8 cellular contexts compared by ENCODE assay signal in genomic region chr17:1491406-1492248, GRCh38. TPM values are rescaled to one million over a fixed set of nuclear protein-coding genes. Genes with fewer than 3 reads are reported as not detected.
DNase-seq lines count a peak whose midpoint lies in the region; ATAC-seq and TF ChIP-seq lines count a peak whose summit lies in the region.

No MANE protein-coding gene starts in this region.

- H3K9me3 Mint-ChIP-seq in activated CD8-positive, alpha-beta T cell treated with anti-CD3 and anti-CD28 coated beads for 36 hours, result no peaks in the 10 kb centered on the region
- H3K9me3 Mint-ChIP-seq in naive thymus-derived CD8-positive, alpha-beta T cell, result no peaks in the 10 kb centered on the region

- POLR2A ChIA-PET in IMR-90 (lab: Charles Lee; ENCODE audit: unreplicated experiment), result no interaction called here
- POLR2A ChIA-PET in activated CD8-positive, alpha-beta T cell treated with anti-CD3 and anti-CD28 coated beads for 36 hours (lab: Charles Lee), result no interaction called here
- POLR2A ChIA-PET in naive thymus-derived CD8-positive, alpha-beta T cell (lab: Charles Lee), result interaction anchor here (0.8 to 0.9 kb wide), 2 partner anchors 14 to 25 kb away, joined by 3 read pairs; partner anchors contain the start of gene INPP5K

- H2AFZ ChIP-seq in IMR-90 (replicated peaks; ENCODE audit: low read length, poor library complexity), result peak overlapping the region; percentile 95

- WGBS in IMR-90 (ENCODE audit: extremely low coverage in 2 of 2, insufficient read length in 1 of 2), 2 experiments, result 7% methylated on average over 36 of the region's 99 CpGs; no CpG with 5 or more reads in 1 of the 2 experiments

- 0 out of 2 replicates have a peak, but pooled peaks cover 9% of the 10 kb centered on the region for H3K9me1 ChIP-seq in IMR-90 (ENCODE audit: insufficient read depth, low read length)

- peak overlapping the region; percentile 98 for H4K5ac ChIP-seq in IMR-90 (ENCODE audit: low read depth, low read length)

- H3K36me3 ChIP-seq in BLaER1 treated with 17β-estradiol and CSF1 and Interleukin-3, amounts not matched to agents 10 nM and 100 nM, result peaks cover 0 to 21% (median 13%) of the 10 kb centered on the region in 11 experiments; a peak in 11 of 22 replicates
- peaks cover 10% of the 10 kb centered on the region for H3K36me3 ChIP-seq in IMR-90 (ENCODE audit: control insufficient read depth, insufficient read depth, low read length)

- H3K14ac ChIP-seq in IMR-90 (replicated peaks; ENCODE audit: low read depth, low read length), result peak overlapping the region; percentile 77

- peak overlapping the region; percentile 68 to 85 (median 74) for H3K4me3 ChIP-seq in BLaER1 treated with 17β-estradiol and CSF1 and Interleukin-3, amounts not matched to agents 10 nM and 100 nM
- H3K4me3 ChIP-seq in IMR-90 (ENCODE audit: insufficient read depth, low read depth, low read length), result peak overlapping the region; percentile 99
- H3K4me3 ChIP-seq in fibroblast of mammary gland (ENCODE audit: control insufficient read depth, low read depth, low read length), result peak overlapping the region; percentile 73

- intact Hi-C loops in IMR-90 (cut with micrococcal nuclease), result loop anchor here (1.0 kb wide), 1 partner anchor 24 kb away; no protein-coding TSS in a partner anchor
- intact Hi-C loops in activated CD8-positive, alpha-beta T cell treated with anti-CD3 and anti-CD28 coated beads for 36 hours (cut with micrococcal nuclease), result no loop called here

- ATAC-seq in GM19023 (IDR thresholded peaks at IDR 0.05; ENCODE audit: unreplicated experiment) (peak; percentile 51), IMR-90 (ENCODE audit: low read depth) (peak; percentile 76), GM18858 (IDR thresholded peaks at IDR 0.05; ENCODE audit: unreplicated experiment) (no peak)
- peak; percentile 55 for ATAC-seq in activated CD8-positive, alpha-beta T cell treated with anti-CD3 and anti-CD28 coated beads for 36 hours
- ATAC-seq in naive thymus-derived CD8-positive, alpha-beta T cell, result peak; percentile 24 to 35

- peak overlapping the region; percentile 90 for H3K4ac ChIP-seq in IMR-90 (ENCODE audit: low read depth, low read length)

- H4K8ac ChIP-seq in IMR-90 (ENCODE audit: low read depth in 2 of 2, low read length in 2 of 2), result peak overlapping the region; percentile 93 to 95

- no TSS peak for BruUV-seq in IMR-90 (replicated peaks; lab: Mats Ljungman, UMichigan)

- H3K27me3 ChIP-seq in BLaER1 treated with 17β-estradiol and CSF1 and Interleukin-3, amounts not matched to agents 10 nM and 100 nM, result peaks cover 0 to 19% (median 11%) of the 10 kb centered on the region in 11 experiments; a peak in 13 of 22 replicates
- H3K27me3 ChIP-seq in IMR-90 (ENCODE audit: control insufficient read depth, insufficient read depth, low read length), result no peaks in the 10 kb centered on the region

- H2BK120ac ChIP-seq in IMR-90 (ENCODE audit: low read depth, low read length), result peak overlapping the region; percentile 71; the same call in 1 of the 2 replicates

- peaks cover 59 to 70% (median 67%) of the 10 kb centered on the region in 10 experiments for H3K4me1 ChIP-seq in BLaER1 treated with 17β-estradiol and CSF1 and Interleukin-3, amounts not matched to agents 10 nM and 100 nM
- peaks cover 23% of the 10 kb centered on the region for H3K4me1 ChIP-seq in IMR-90 (ENCODE audit: control insufficient read depth, insufficient read depth, low read length)

- peak overlapping the region; percentile 84 for H2BK5ac ChIP-seq in IMR-90 (ENCODE audit: low read depth, low read length, poor library complexity, severe bottlenecking)

- peak overlapping the region; percentile 81 for H3K4me3 Mint-ChIP-seq in activated CD8-positive, alpha-beta T cell treated with anti-CD3 and anti-CD28 coated beads for 36 hours
- peak overlapping the region; percentile 78 to 91 (median 86) for H3K4me3 Mint-ChIP-seq in naive thymus-derived CD8-positive, alpha-beta T cell

- peaks cover 4% of the 10 kb centered on the region for H3K27me3 Mint-ChIP-seq in activated CD8-positive, alpha-beta T cell treated with anti-CD3 and anti-CD28 coated beads for 36 hours
- H3K27me3 Mint-ChIP-seq in naive thymus-derived CD8-positive, alpha-beta T cell, result no peaks in the 10 kb centered on the region

- no peak for DNase-seq in IMR-90
- no peak for DNase-seq in activated CD8-positive, alpha-beta T cell treated with anti-CD3 and anti-CD28 coated beads for 36 hours
- DNase-seq in fibroblast of mammary gland (ENCODE audit: low read depth), result no peak
- DNase-seq in naive thymus-derived CD8-positive, alpha-beta T cell, result peak in 3 of 10 donors; percentile 18 to 36 (median 35)
- DNase-seq in DMS79 (lab: John Stamatoyannopoulos, UW), result no peak

- TF ChIP-seq RAD21 in IMR-90 (IDR thresholded peaks at IDR 0.05; ENCODE audit: low read length), result no peak

- H2AK9ac ChIP-seq in IMR-90 (replicated peaks; ENCODE audit: low read depth, low read length, poor library complexity), result peak overlapping the region; percentile 99

- no peaks in the 10 kb centered on the region for H3K36me3 Mint-ChIP-seq in activated CD8-positive, alpha-beta T cell treated with anti-CD3 and anti-CD28 coated beads for 36 hours (ENCODE audit: low read depth)
- H3K36me3 Mint-ChIP-seq in naive thymus-derived CD8-positive, alpha-beta T cell, result peaks cover 0 to 8% (median 0%) of the 10 kb centered on the region in 3 donors

- H2BK15ac ChIP-seq in IMR-90 (ENCODE audit: low read depth, low read length), result peak overlapping the region; percentile 60; the same call in 1 of the 3 replicates

- H4K91ac ChIP-seq in IMR-90 (ENCODE audit: insufficient read depth, low read depth, low read length), result peak overlapping the region; percentile 94

- dilution Hi-C loops in IMR-90 (cut with HindIII; ENCODE audit: low sequenced_read_pairs, unreplicated experiment), result no loop called here

- H3K56ac ChIP-seq in IMR-90 (ENCODE audit: extremely low read depth, insufficient read depth, low read length), result peak overlapping the region; percentile 92; the same call in 1 of the 2 replicates

- H3K9me3 ChIP-seq in BLaER1 treated with 17β-estradiol and CSF1 and Interleukin-3, amounts not matched to agents 10 nM and 100 nM (replicated peaks in 1 of 11), result no peaks in the 10 kb centered on the region
- H3K9me3 ChIP-seq in IMR-90 (ENCODE audit: control insufficient read depth, insufficient read depth, low read length), result no peaks in the 10 kb centered on the region

- CTCF ChIA-PET in IMR-90 (lab: Yijun Ruan, JAX), result no interaction called here
- CTCF ChIA-PET in activated CD8-positive, alpha-beta T cell treated with anti-CD3 and anti-CD28 coated beads for 36 hours (lab: Charles Lee), result interaction anchor here (1.4 to 1.6 kb wide), 4 partner anchors 25 to 158 kb away, joined by 3 to 5 read pairs (median 4); partner anchors contain the start of genes INPP5K and RILP

- peaks cover 15 to 50% of the 10 kb centered on the region in 2 experiments for H3K79me1 ChIP-seq in IMR-90 (ENCODE audit: low read depth in 1 of 2, low read length in 2 of 2)

- peak overlapping the region; percentile 72 for H3K27ac Mint-ChIP-seq in activated CD8-positive, alpha-beta T cell treated with anti-CD3 and anti-CD28 coated beads for 36 hours
- H3K27ac Mint-ChIP-seq in naive thymus-derived CD8-positive, alpha-beta T cell, result peak overlapping the region in 8 of 10 donors; percentile 38 to 90 (median 73)

- H3K18ac ChIP-seq in IMR-90 (ENCODE audit: low read depth, low read length), result peak overlapping the region; percentile 80

- H3K23ac ChIP-seq in IMR-90 (ENCODE audit: low read depth, low read length), result peak overlapping the region; percentile 89

- no peak for TF ChIP-seq POLR2A in IMR-90 (IDR thresholded peaks at IDR 0.05; ENCODE audit: low read depth, low read length)

- peak overlapping the region; percentile 94 to 99 (median 99) for H3K4me2 ChIP-seq in BLaER1 treated with 17β-estradiol and CSF1 and Interleukin-3, amounts not matched to agents 10 nM and 100 nM
- H3K4me2 ChIP-seq in IMR-90 (ENCODE audit: low read depth, low read length), result peak overlapping the region; percentile 98

- no peak overlapping the region for H2BK20ac ChIP-seq in IMR-90 (ENCODE audit: low read depth, low read length)

- in situ Hi-C loops in IMR-90 (cut with MboI; ENCODE audit: low sequenced_read_pairs), result no loop called here

- H3K27ac ChIP-seq in BLaER1 treated with 17β-estradiol and CSF1 and Interleukin-3, amounts not matched to agents 10 nM and 100 nM, result peak overlapping the region; percentile 50 to 81 (median 70); a peak in 21 of 22 replicates
- H3K27ac ChIP-seq in IMR-90 (ENCODE audit: insufficient read depth, low read length), result peak overlapping the region; percentile 92

- H2AK5ac ChIP-seq in IMR-90 (ENCODE audit: low read depth, low read length), result peak overlapping the region; percentile 93

- H4K20me1 ChIP-seq in BLaER1 treated with 17β-estradiol and CSF1 and Interleukin-3, amounts not matched to agents 10 nM and 100 nM, result peaks cover 0 to 58% (median 34%) of the 10 kb centered on the region in 11 experiments; a peak in 18 of 22 replicates
- H4K20me1 ChIP-seq in IMR-90 (ENCODE audit: insufficient read depth, low read length), result no peaks in the 10 kb centered on the region; the same call in 1 of the 2 replicates

- H3K9ac ChIP-seq in BLaER1 treated with 17β-estradiol and CSF1 and Interleukin-3, amounts not matched to agents 10 nM and 100 nM, result peak overlapping the region; percentile 73 to 83 (median 80)
- peak overlapping the region; percentile 90 for H3K9ac ChIP-seq in IMR-90 (ENCODE audit: low read depth, low read length)

- TF ChIP-seq CTCF in IMR-90 (conservative IDR thresholded peaks at IDR 0.05; ENCODE audit: low read depth, low read length) (no peak), fibroblast of mammary gland (conservative IDR thresholded peaks at IDR 0.05; ENCODE audit: control insufficient read depth, insufficient read depth, low read depth, low read length) (no peak)
- no peak for TF ChIP-seq CTCF in activated CD8-positive, alpha-beta T cell treated with anti-CD3 and anti-CD28 coated beads for 36 hours (IDR thresholded peaks at IDR 0.05)

- peaks cover 18% of the 10 kb centered on the region for H3K4me1 Mint-ChIP-seq in activated CD8-positive, alpha-beta T cell treated with anti-CD3 and anti-CD28 coated beads for 36 hours (ENCODE audit: low read depth)
- H3K4me1 Mint-ChIP-seq in naive thymus-derived CD8-positive, alpha-beta T cell, result peaks cover 19 to 42% (median 40%) of the 10 kb centered on the region in 4 donors

RNA-seq across cellular contexts. Expression of gene MYO1C, which starts 0.9 kb away (rescaled TPM):
- total RNA-seq in IMR-90 (2012; rRNA removed), result 174 and 196 TPM in 2 replicates
- 162 and 188 TPM in 2 replicates for polyA plus RNA-seq in IMR-90 (2012; rRNA removed)
- polyA plus RNA-seq in IMR-90 (2012; cell fraction: cytosol; rRNA removed), result 98.5 and 136 TPM in 2 replicates
- polyA plus RNA-seq in IMR-90 (2012; cell fraction: nucleus; rRNA removed; ENCODE audit: low replicate concordance), result 327 and 394 TPM in 2 replicates
- total RNA-seq in activated CD8-positive, alpha-beta T cell treated with anti-CD3 and anti-CD28 coated beads for 36 hours, result 10 to 100 TPM; 12.6 to 16.8 TPM
- total RNA-seq in naive thymus-derived CD8-positive, alpha-beta T cell, result 10 to 100 TPM; 15.4 to 18.0 TPM
- polyA plus RNA-seq in naive thymus-derived CD8-positive, alpha-beta T cell, result 1 to 10 TPM; 1.3 to 1.5 (median 1.3) TPM

RNA-seq across cellular contexts. Expression of gene INPP5K, which starts 24.8 kb away (rescaled TPM):
- total RNA-seq in IMR-90 (2012; rRNA removed), result 16.4 and 17.4 TPM in 2 replicates
- 14.2 and 14.9 TPM in 2 replicates for polyA plus RNA-seq in IMR-90 (2012; rRNA removed)
- 12.5 and 16.8 TPM in 2 replicates for polyA plus RNA-seq in IMR-90 (2012; cell fraction: cytosol; rRNA removed)
- polyA plus RNA-seq in IMR-90 (2012; cell fraction: nucleus; rRNA removed; ENCODE audit: low replicate concordance), result 43.0 and 43.3 TPM in 2 replicates
- total RNA-seq in activated CD8-positive, alpha-beta T cell treated with anti-CD3 and anti-CD28 coated beads for 36 hours, result 10 to 100 TPM; 16.5 to 16.7 TPM
- 10 to 100 TPM; 92.3 to 93.8 TPM for total RNA-seq in naive thymus-derived CD8-positive, alpha-beta T cell
- 10 to 100 TPM; 62.0 to 75.4 (median 70.5) TPM for polyA plus RNA-seq in naive thymus-derived CD8-positive, alpha-beta T cell

RNA-seq across cellular contexts. Expression of gene CRK, which starts 35.6 kb away (rescaled TPM):
- total RNA-seq in IMR-90 (2012; rRNA removed), result 100 and 123 TPM in 2 replicates
- polyA plus RNA-seq in IMR-90 (2012; rRNA removed), result 48.5 and 57.6 TPM in 2 replicates
- 21.4 and 31.0 TPM in 2 replicates for polyA plus RNA-seq in IMR-90 (2012; cell fraction: cytosol; rRNA removed)
- 8.5 and 27.3 TPM in 2 replicates for polyA plus RNA-seq in IMR-90 (2012; cell fraction: nucleus; rRNA removed; ENCODE audit: low replicate concordance)
- 10 to 100 TPM; 12.1 to 12.9 TPM for total RNA-seq in activated CD8-positive, alpha-beta T cell treated with anti-CD3 and anti-CD28 coated beads for 36 hours
- total RNA-seq in naive thymus-derived CD8-positive, alpha-beta T cell, result 10 to 100 TPM; 22.0 to 27.6 TPM
- 10 to 100 TPM; 18.8 to 24.8 (median 19.9) TPM for polyA plus RNA-seq in naive thymus-derived CD8-positive, alpha-beta T cell
